Comparison of ENCODE assay signal across 17 cellular contexts in the genomic region with DNA sequence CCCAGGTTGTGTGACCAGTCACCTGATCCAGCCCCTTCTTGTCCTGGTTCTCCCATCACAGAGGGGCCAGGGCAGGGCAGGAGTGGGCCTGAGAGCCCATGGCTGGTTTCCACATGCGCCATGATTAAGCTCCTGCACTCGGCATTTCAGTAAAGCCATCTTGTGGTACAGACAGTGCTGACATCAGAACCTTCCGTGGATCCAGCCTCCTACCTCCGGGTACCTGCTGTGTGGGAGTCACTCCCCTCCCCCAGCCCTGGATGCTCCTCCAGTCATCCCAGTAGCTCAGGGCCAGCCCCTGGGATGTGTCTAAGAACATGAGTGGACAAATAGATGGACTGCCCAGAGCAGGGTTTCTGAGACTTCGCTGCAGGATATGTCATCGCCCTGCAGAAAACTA. TPM values are rescaled to one million over a fixed set of nuclear protein-coding genes. Genes with fewer than 3 reads are reported as not detected.
DNase-seq lines count a peak whose midpoint lies in the region; ATAC-seq, FAIRE-seq and TF ChIP-seq lines count a peak whose summit lies in the region.
"Had no signal": no experiment of that assay in that cellular context is flagged by ENCODE, and none has a peak within 500 bp of the region (broad histone marks: within the 10 kb centered on the region; RNA-seq: fewer than 3 reads in every experiment).

No MANE protein-coding gene starts in this region.

- no peaks in the 10 kb centered on the region for H3K27me3 Mint-ChIP-seq in MCF 10A (ENCODE audit: insufficient read depth, unreplicated experiment)
- H3K27me3 Mint-ChIP-seq in activated CD8-positive, alpha-beta T cell treated with anti-CD3 and anti-CD28 coated beads for 36 hours: peaks cover 7% of the 10 kb centered on the region

- H3K4me3 Mint-ChIP-seq in MCF 10A (ENCODE audit: unreplicated experiment): no peak overlapping the region
- H3K4me3 Mint-ChIP-seq in activated CD8-positive, alpha-beta T cell treated with anti-CD3 and anti-CD28 coated beads for 36 hours: no peak overlapping the region
- H3K4me3 Mint-ChIP-seq: CD8-positive, alpha-beta T cell had no signal

- H3K27ac Mint-ChIP-seq in MCF 10A (ENCODE audit: low read depth, unreplicated experiment): no peak overlapping the region
- H3K27ac Mint-ChIP-seq in activated CD8-positive, alpha-beta T cell treated with anti-CD3 and anti-CD28 coated beads for 36 hours: no peak overlapping the region
- H3K27ac Mint-ChIP-seq: CD8-positive, alpha-beta T cell had no signal

- POLR2A ChIA-PET in MCF 10A (lab: Yijun Ruan, JAX): interaction anchor here (1.9 kb wide), 1 partner anchor 35 kb away, joined by 4 read pairs; the partner anchor contains the start of gene TAB1
- POLR2A ChIA-PET in activated CD8-positive, alpha-beta T cell treated with anti-CD3 and anti-CD28 coated beads for 36 hours (lab: Charles Lee): interaction anchor here (1.3 to 1.5 kb wide), 4 partner anchors 11 to 88 kb away, joined by 3 to 4 read pairs (median 3); no protein-coding TSS in a partner anchor

- no peaks in the 10 kb centered on the region for H3K27me3 ChIP-seq in breast epithelium
- no peaks in the 10 kb centered on the region for H3K27me3 ChIP-seq in adrenal gland
- H3K27me3 ChIP-seq in skeletal muscle tissue (ENCODE audit: control insufficient read depth in 3 of 3, insufficient read depth in 3 of 3, low read length in 3 of 3): peaks cover 6 to 11% (median 6%) of the 10 kb centered on the region in 3 donors
- H3K27me3 ChIP-seq: BE2C had no signal

- no peaks in the 10 kb centered on the region for H3K9me3 Mint-ChIP-seq in MCF 10A (ENCODE audit: unreplicated experiment)
- H3K9me3 Mint-ChIP-seq in activated CD8-positive, alpha-beta T cell treated with anti-CD3 and anti-CD28 coated beads for 36 hours: no peaks in the 10 kb centered on the region
- H3K9me3 Mint-ChIP-seq: CD8-positive, alpha-beta T cell had no signal

- intact Hi-C loops in breast epithelium (cut with DNase I; ENCODE audit: low total_unique reads) (loop anchor here (10.0 kb wide), 1 partner anchor 80 kb away; no protein-coding TSS in a partner anchor), MCF 10A (cut with micrococcal nuclease) (no loop called here), adrenal gland (cut with DNase I) (loop anchor here in 1 of 2 donors (10.0 kb wide), 1 partner anchor 60 kb away; no protein-coding TSS in a partner anchor), head of caudate nucleus (cut with DNase I) (no loop called here)
- intact Hi-C loops in activated CD8-positive, alpha-beta T cell treated with anti-CD3 and anti-CD28 coated beads for 36 hours (cut with micrococcal nuclease): no loop called here

- no peak for FAIRE-seq in GM12892 (lab: Jason Lieb, UNC)

- H3K4me1 Mint-ChIP-seq in MCF 10A (ENCODE audit: insufficient read depth, unreplicated experiment): peaks cover 8% of the 10 kb centered on the region
- peaks cover 11% of the 10 kb centered on the region for H3K4me1 Mint-ChIP-seq in activated CD8-positive, alpha-beta T cell treated with anti-CD3 and anti-CD28 coated beads for 36 hours (ENCODE audit: low read depth)

- no peak for ATAC-seq in activated CD8-positive, alpha-beta T cell treated with anti-CD3 and anti-CD28 coated beads for 36 hours
- ATAC-seq: CD8-positive, alpha-beta T cell; HCT116; PC-3 had no signal

- peaks cover 10% of the 10 kb centered on the region for H3K36me3 Mint-ChIP-seq in MCF 10A (ENCODE audit: insufficient read depth, unreplicated experiment)
- peaks cover 2% of the 10 kb centered on the region for H3K36me3 Mint-ChIP-seq in activated CD8-positive, alpha-beta T cell treated with anti-CD3 and anti-CD28 coated beads for 36 hours (ENCODE audit: low read depth)

- TF ChIP-seq CTCF in breast epithelium (IDR thresholded peaks at IDR 0.05) (no peak), MCF 10A (IDR thresholded peaks at IDR 0.05; ENCODE audit: unreplicated experiment) (no peak), adrenal gland (IDR thresholded peaks at IDR 0.05) (no peak)
- TF ChIP-seq CTCF in activated CD8-positive, alpha-beta T cell treated with anti-CD3 and anti-CD28 coated beads for 36 hours (IDR thresholded peaks at IDR 0.05): no peak

- H3K36me3 ChIP-seq in breast epithelium: no peaks in the 10 kb centered on the region
- H3K36me3 ChIP-seq in adrenal gland (replicated peaks in 1 of 2): peaks cover 0 to 9% of the 10 kb centered on the region in 2 donors
- H3K36me3 ChIP-seq in skeletal muscle tissue (ENCODE audit: control insufficient read depth in 3 of 3, insufficient read depth in 3 of 3, low read length in 3 of 3): peaks cover 9 to 19% (median 11%) of the 10 kb centered on the region in 3 donors

- TF ChIP-seq POLR2A in breast epithelium (IDR thresholded peaks at IDR 0.05): no peak
- TF ChIP-seq POLR2A in adrenal gland (IDR thresholded peaks at IDR 0.05): no peak
- no peak for TF ChIP-seq POLR2A in GM12892 (IDR thresholded peaks at IDR 0.05; ENCODE audit: low read depth, low read length)

- CTCF ChIA-PET in MCF 10A (lab: Yijun Ruan, JAX): no interaction called here
- CTCF ChIA-PET in activated CD8-positive, alpha-beta T cell treated with anti-CD3 and anti-CD28 coated beads for 36 hours (lab: Charles Lee): interaction anchor here (0.8 to 3.5 kb wide), 4 partner anchors 45 to 103 kb away, joined by 3 to 8 read pairs (median 4); no protein-coding TSS in a partner anchor

- BruUV-seq in MCF 10A (replicated peaks; lab: Mats Ljungman, UMichigan): no TSS peak

- H3K9me3 ChIP-seq in breast epithelium (no peaks in the 10 kb centered on the region), adrenal gland (replicated peaks in 1 of 3) (no peaks in the 10 kb centered on the region), skeletal muscle tissue (ENCODE audit: control insufficient read depth in 3 of 3, low read length in 3 of 3) (no peaks in the 10 kb centered on the region)
- H3K9me3 ChIP-seq: BE2C had no signal

- H3K9ac ChIP-seq in skeletal muscle tissue (ENCODE audit: low read depth in 1 of 3, low read length in 3 of 3): peak overlapping the region in 2 of 3 donors; percentile 68 to 74

- H3K4me1 ChIP-seq in breast epithelium (peaks cover 0 to 8% of the 10 kb centered on the region in 2 donors), adrenal gland (replicated peaks in 1 of 2) (peaks cover 19 to 78% of the 10 kb centered on the region in 2 donors), skeletal muscle tissue (ENCODE audit: control insufficient read depth in 3 of 3, insufficient read depth in 3 of 3, low read length in 3 of 3) (peaks cover 42 to 58% (median 49%) of the 10 kb centered on the region in 3 donors)
- H3K4me1 ChIP-seq: BE2C had no signal

- WGBS in adrenal gland, 4 donors: 71 to 94% (median 75%) methylated on average over 2 to 6 of the region's 6 CpGs

- DNase-seq in breast epithelium (ENCODE audit: low spot score in 2 of 2) (no peak), MCF 10A (ENCODE audit: unreplicated experiment) (no peak), adrenal gland (peak in 1 of 7 donors; percentile 25), head of caudate nucleus (peak; percentile 42 to 90 (median 72)), SIG-M5 (lab: John Stamatoyannopoulos, UW) (no peak), GM12892 (ENCODE audit: insufficient read length) (no peak)
- DNase-seq in activated CD8-positive, alpha-beta T cell treated with anti-CD3 and anti-CD28 coated beads for 36 hours: no peak
- DNase-seq: 8988T; BE2C; CD8-positive, alpha-beta T cell; NCI-H1417; NCI-H187 treated with DMSO at 0.1 percent for 48 hours; NCI-H345; PC-3 had no signal

- no peak overlapping the region for H3K4me3 ChIP-seq in breast epithelium
- no peak overlapping the region for H3K4me3 ChIP-seq in adrenal gland
- no peak overlapping the region for H3K4me3 ChIP-seq in skeletal muscle tissue (ENCODE audit: low read length in 3 of 3)

- H3K27ac ChIP-seq in breast epithelium (peak overlapping the region; percentile 38 to 71), adrenal gland (peak overlapping the region in 3 of 5 donors; percentile 51 to 97 (median 84)), skeletal muscle tissue (ENCODE audit: low read depth, low read length) (peak overlapping the region; percentile 50)
- H3K27ac ChIP-seq: RWPE1 had no signal

RNA-seq across cellular contexts. Expression of gene MGAT3, which starts 22.1 kb away (rescaled TPM):
- total RNA-seq in breast epithelium: 1 to 10 TPM; 1.9 to 9.4 (median 3.9) TPM
- total RNA-seq in MCF 10A (2022): not detected in 2 replicates
- 1 to 10 TPM; 1.0 to 6.9 (median 2.4) TPM for total RNA-seq in adrenal gland
- polyA plus RNA-seq in adrenal gland: 1 to 10 TPM in 2 of 3 donors, under 1 TPM in 1; 0.42 to 1.4 (median 1.2) TPM
- 2.1 TPM for total RNA-seq in skeletal muscle tissue
- 16.6 TPM for polyA plus RNA-seq in GM12892 (2012; ENCODE audit: missing spikeins)
- total RNA-seq in activated CD8-positive, alpha-beta T cell treated with anti-CD3 and anti-CD28 coated beads for 36 hours: 1 to 10 TPM in 1 of 2 experiments, under 1 TPM in 1; 0.90 to 1.9 TPM
- total RNA-seq: PC-3 had no signal

RNA-seq across cellular contexts. Expression of gene TAB1, which starts 35.1 kb away (rescaled TPM):
- total RNA-seq in breast epithelium: 10 to 100 TPM; 15.4 to 17.9 (median 16.0) TPM
- total RNA-seq in MCF 10A (2022): 17.7 and 20.0 TPM in 2 replicates
- 10 to 100 TPM; 16.7 to 38.0 (median 24.9) TPM for total RNA-seq in adrenal gland
- 10 to 100 TPM in 2 of 3 donors, 1 to 10 TPM in 1; 9.3 to 31.4 (median 20.6) TPM for polyA plus RNA-seq in adrenal gland
- 12.0 TPM for total RNA-seq in skeletal muscle tissue
- 6.8 TPM for polyA plus RNA-seq in GM12892 (2012; ENCODE audit: missing spikeins)
- 10 to 100 TPM; 21.6 to 22.8 TPM for total RNA-seq in activated CD8-positive, alpha-beta T cell treated with anti-CD3 and anti-CD28 coated beads for 36 hours

Comparison
In these comparisons a context has a peak if more than half of its experiments do, and no peak if none do; other contexts are left out.
1. DNase-seq: peak in head of caudate nucleus (42 of 42); none in breast epithelium (0 of 2), MCF 10A (single experiment), SIG-M5 (single experiment), GM12892 (single experiment) and activated CD8-positive, alpha-beta T cell treated with anti-CD3 and anti-CD28 coated beads for 36 hours (single experiment).
2. Peak in every context shown above with its lines, with median percentiles within 50 percentile points of each other: H3K27ac ChIP-seq.